ENCODE assay signal across 8 cellular contexts in genomic region chr17:51154176-51154575, GRCh38. TPM values are rescaled to one million over a fixed set of nuclear protein-coding genes. Genes with fewer than 3 reads are reported as not detected.
DNase-seq lines count a peak whose midpoint lies in the region; ATAC-seq and TF ChIP-seq lines count a peak whose summit lies in the region.

No MANE protein-coding gene starts in this region.

- DNase-seq in A172 (ENCODE audit: low spot score) (peak; percentile 24), HAP-1 (ENCODE audit: low spot score in 2 of 2) (peak in 1 of 2 experiments; percentile 24), ascending aorta (ENCODE audit: low spot score in 2 of 2) (no peak), right lobe of liver (no peak), NCI-H1417 treated with DMSO at 0.1 percent for 48 hours (lab: John Stamatoyannopoulos, UW) (no peak), COLO829 (ENCODE audit: low spot score) (no peak), posterior cingulate gyrus (no peak)
- no peak for DNase-seq in stimulated activated CD4-positive, alpha-beta T cell treated with anti-CD3 and anti-CD28 coated beads, Interleukin-4, amount 100 ng/mL, for 1 hour

- H3K36me3 ChIP-seq in HAP-1 (replicated peaks) (peaks cover 39% of the 10 kb centered on the region), ascending aorta (no peaks in the 10 kb centered on the region), right lobe of liver (no peaks in the 10 kb centered on the region)

- H3K27me3 ChIP-seq in HAP-1 (ENCODE audit: low read depth): no peaks in the 10 kb centered on the region
- H3K27me3 ChIP-seq in ascending aorta: no peaks in the 10 kb centered on the region
- no peaks in the 10 kb centered on the region for H3K27me3 ChIP-seq in right lobe of liver

- no peak for TF ChIP-seq POLR2A in right lobe of liver (IDR thresholded peaks at IDR 0.05)

- intact Hi-C loops in ascending aorta (cut with DNase I): loop anchor here (5.0 to 10.0 kb wide), 2 partner anchors 287 to 369 kb away; partner anchors contain the start of gene TOB1
- intact Hi-C loops in right lobe of liver (cut with DNase I): no loop called here
- intact Hi-C loops in posterior cingulate gyrus (cut with DNase I): loop anchor here (10.0 kb wide), 1 partner anchor 299 kb away; no protein-coding TSS in a partner anchor

- WGBS in right lobe of liver (ENCODE audit: insufficient coverage, low coverage, low lambda C conversion rate, missing lambda C conversion rate): 15% methylated on average over 6 of the region's 6 CpGs

- in situ Hi-C loops in HAP-1 (cut with MboI; ENCODE audit: low sequenced_read_pairs): loop anchor here (5.0 to 10.0 kb wide), 2 partner anchors 152 to 289 kb away; partner anchors contain the start of gene TOB1

- H3K4me1 ChIP-seq in HAP-1 (peaks cover 13% of the 10 kb centered on the region), ascending aorta (peaks cover 0 to 13% of the 10 kb centered on the region in 2 donors), right lobe of liver (peaks cover 0 to 14% (median 0%) of the 10 kb centered on the region in 4 donors)

- no peak for TF ChIP-seq CTCF in ascending aorta (IDR thresholded peaks at IDR 0.05)
- TF ChIP-seq CTCF in right lobe of liver (IDR thresholded peaks at IDR 0.05): no peak

- H3K9me3 ChIP-seq in HAP-1 (no peaks in the 10 kb centered on the region), ascending aorta (no peaks in the 10 kb centered on the region), right lobe of liver (no peaks in the 10 kb centered on the region)

- ATAC-seq in right lobe of liver: no peak

- H3K27ac ChIP-seq in ascending aorta: no peak overlapping the region
- peak overlapping the region in 2 of 3 donors; percentile 42 to 60 for H3K27ac ChIP-seq in right lobe of liver

- H3K4me3 ChIP-seq in HAP-1 (peak overlapping the region; percentile 79), ascending aorta (peak overlapping the region; percentile 73 to 92), right lobe of liver (peak overlapping the region; percentile 62 to 82 (median 76))

RNA-seq across cellular contexts. Expression of gene NME1, which starts 0.8 kb away (rescaled TPM):
- total RNA-seq in A172 (2014; rRNA removed; shearing (Covaris generic)): 472 and 514 TPM in 2 replicates
- total RNA-seq in ascending aorta (70.6 TPM), right lobe of liver (10 to 100 TPM; 31.1 to 88.1 (median 47.0) TPM)

RNA-seq across cellular contexts. Expression of gene NME2, which starts 12.0 kb away (rescaled TPM):
- 638 and 830 TPM in 2 replicates for total RNA-seq in A172 (2014; rRNA removed; shearing (Covaris generic))
- 638 TPM for total RNA-seq in ascending aorta
- 100 to 1,000 TPM; 123 to 422 (median 176) TPM for total RNA-seq in right lobe of liver

RNA-seq across cellular contexts. Expression of gene SPAG9, which starts 33.5 kb away (rescaled TPM):
- total RNA-seq in A172 (2014; rRNA removed; shearing (Covaris generic)): 50.6 and 74.3 TPM in 2 replicates
- total RNA-seq in ascending aorta (41.3 TPM), right lobe of liver (10 to 100 TPM; 35.2 to 49.7 (median 43.3) TPM)

Comparison
In these comparisons a context has a peak if more than half of its experiments do, and no peak if none do; other contexts are left out.
1. H3K27ac ChIP-seq: peak in right lobe of liver (2 of 3); none in ascending aorta (0 of 2).
2. intact Hi-C loops: an anchor here in ascending aorta (5.0 to 10.0 kb wide) and posterior cingulate gyrus (10.0 kb wide); none called in right lobe of liver.
3. Peak in every context shown above with its lines, with median percentiles within 50 percentile points of each other: H3K4me3 ChIP-seq.